ENCODE assay signal across 8 cellular contexts in the genomic region with DNA sequence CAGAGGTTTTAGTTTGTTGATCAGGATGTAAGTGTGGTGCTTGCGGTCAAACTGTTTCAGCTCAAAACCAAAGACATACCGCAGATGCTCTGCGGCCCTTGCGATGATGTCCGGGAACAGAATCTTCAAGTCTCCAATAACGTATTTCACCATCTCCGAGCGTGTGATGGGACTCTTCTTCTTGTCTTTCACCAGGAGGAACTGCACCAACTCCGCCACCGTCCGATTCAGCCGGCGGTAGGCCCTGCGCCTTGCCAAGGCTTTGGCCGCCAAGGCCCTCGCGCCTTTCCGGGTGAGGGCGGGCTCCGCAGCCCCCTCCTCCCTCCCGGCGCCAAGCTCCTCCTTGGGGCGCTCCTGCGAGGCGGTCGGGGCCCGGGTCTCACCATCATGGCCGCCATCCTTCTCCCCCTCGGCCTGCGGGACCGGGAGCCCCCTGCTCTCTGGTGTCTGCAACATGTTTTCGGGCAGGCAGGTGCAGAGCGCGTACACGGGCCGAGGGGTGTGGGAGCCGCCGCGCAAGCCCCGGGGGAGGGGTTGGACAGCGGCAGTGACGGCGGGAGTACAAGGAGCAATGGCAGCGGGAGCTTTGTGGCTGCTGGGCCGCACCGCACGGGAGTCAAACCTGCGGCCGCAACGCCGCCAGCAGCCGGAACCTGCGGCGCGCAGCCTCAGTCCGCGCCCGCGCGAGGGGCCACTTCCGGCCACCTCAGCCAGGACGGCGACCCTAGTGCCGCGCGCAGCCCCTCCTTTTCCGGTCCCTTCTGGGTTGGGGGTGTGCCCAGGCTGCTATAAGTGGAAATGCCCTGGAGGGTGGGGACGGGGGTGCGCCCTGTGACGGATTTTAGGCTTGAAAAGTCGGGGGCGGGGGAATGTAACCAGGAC. TPM values are rescaled to one million over a fixed set of nuclear protein-coding genes. Genes with fewer than 3 reads are reported as not detected.
DNase-seq lines count a peak whose midpoint lies in the region; ATAC-seq, FAIRE-seq and TF ChIP-seq lines count a peak whose summit lies in the region.

A gene with protein sequence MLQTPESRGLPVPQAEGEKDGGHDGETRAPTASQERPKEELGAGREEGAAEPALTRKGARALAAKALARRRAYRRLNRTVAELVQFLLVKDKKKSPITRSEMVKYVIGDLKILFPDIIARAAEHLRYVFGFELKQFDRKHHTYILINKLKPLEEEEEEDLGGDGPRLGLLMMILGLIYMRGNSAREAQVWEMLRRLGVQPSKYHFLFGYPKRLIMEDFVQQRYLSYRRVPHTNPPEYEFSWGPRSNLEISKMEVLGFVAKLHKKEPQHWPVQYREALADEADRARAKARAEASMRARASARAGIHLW (minus strand): TSS at position 699 of the 882 bp plus-strand sequence. CDS start 243 bp downstream, at position 456.

- DNase-seq in GM12892 (ENCODE audit: insufficient read length), result peak; percentile 71
- DNase-seq in NCI-H146 (lab: John Stamatoyannopoulos, UW), result peak; percentile 97
- DNase-seq in T follicular helper cell (ENCODE audit: low read depth), result peak; percentile 36
- peak; percentile 69 to 87 (median 80) for DNase-seq in adrenal gland
- peak; percentile 85 to 86 for DNase-seq in heart right ventricle
- peak; percentile 52 for DNase-seq in pons (ENCODE audit: low spot score)
- peak; percentile 82 to 95 for DNase-seq in upper lobe of left lung

- peaks cover 8 to 23% of the 10 kb centered on the region in 2 donors for H3K4me1 ChIP-seq in adrenal gland (replicated peaks in 1 of 2)
- H3K4me1 ChIP-seq in heart right ventricle, result peaks cover 5 to 58% (median 30%) of the 10 kb centered on the region in 9 donors
- H3K4me1 ChIP-seq in upper lobe of left lung, result peaks cover 20 to 30% (median 26%) of the 10 kb centered on the region in 4 donors

- H3K27me3 ChIP-seq in adrenal gland (no peaks in the 10 kb centered on the region), heart right ventricle (no peaks in the 10 kb centered on the region), upper lobe of left lung (no peaks in the 10 kb centered on the region)

- TF ChIP-seq EP300 in upper lobe of left lung (IDR thresholded peaks at IDR 0.05), result no peak

- H3K4me3 ChIP-seq in adrenal gland (peak within 1 kb of the TSS; percentile 26 to 86 (median 79)), heart right ventricle (peak within 1 kb of the TSS; percentile 66 to 97 (median 86)), upper lobe of left lung (peak within 1 kb of the TSS; percentile 51 to 92 (median 71))

- peak in 2 of 6 experiments; percentile 10 to 17 for TF ChIP-seq CTCF in adrenal gland (IDR thresholded peaks at IDR 0.05)
- no peak for TF ChIP-seq CTCF in heart right ventricle (IDR thresholded peaks at IDR 0.05)
- peak in 2 of 6 experiments; percentile 7 to 34 for TF ChIP-seq CTCF in upper lobe of left lung (IDR thresholded peaks at IDR 0.05)

- ATAC-seq in HG02852 (IDR thresholded peaks at IDR 0.05; ENCODE audit: unreplicated experiment), result peak; percentile 82
- ATAC-seq in heart right ventricle, result peak; percentile 92 to 98 (median 94)
- ATAC-seq in upper lobe of left lung (ENCODE audit: low FRiP score in 2 of 2), result peak; percentile 93 to 94

- TF ChIP-seq POLR2A in GM12892 (IDR thresholded peaks at IDR 0.05; ENCODE audit: low read depth, low read length) (peak; percentile 67; the same call in 1 of the 2 replicates), adrenal gland (IDR thresholded peaks at IDR 0.05) (peak; percentile 66 to 75), upper lobe of left lung (IDR thresholded peaks at IDR 0.05) (peak in 2 of 4 donors; percentile 79 to 85)

- FAIRE-seq in GM12892 (lab: Jason Lieb, UNC), result peak; percentile 81

- peaks cover 0 to 3% of the 10 kb centered on the region in 2 donors for H3K36me3 ChIP-seq in adrenal gland (replicated peaks in 1 of 2)
- peaks cover 0 to 14% (median 0%) of the 10 kb centered on the region in 9 donors for H3K36me3 ChIP-seq in heart right ventricle
- no peaks in the 10 kb centered on the region for H3K36me3 ChIP-seq in upper lobe of left lung

- intact Hi-C loops in adrenal gland (cut with DNase I) (no loop called here), heart right ventricle (cut with DNase I) (loop anchor here in 4 of 10 donors (5.0 to 10.0 kb wide), 3 partner anchors 129 to 347 kb away; a partner anchor contains a TSS)

- 0 to 2% (median 0%) methylated on average over 16 to 72 of the region's 72 CpGs for WGBS in adrenal gland, 4 donors
- WGBS in heart right ventricle, 2 donors, result 0 to 1% methylated on average over 71 to 72 of the region's 72 CpGs
- 0 to 3% methylated on average over 13 to 60 of the region's 72 CpGs for whole genome bisulfite sequencing in upper lobe of left lung, 2 donors

- peak within 1 kb of the TSS; percentile 47 to 93 (median 92) for H3K27ac ChIP-seq in adrenal gland
- peak within 1 kb of the TSS; percentile 85 to 98 (median 94) for H3K27ac ChIP-seq in heart right ventricle
- H3K27ac ChIP-seq in upper lobe of left lung, result peak within 1 kb of the TSS; percentile 94 to 97 (median 95)

- H3K9me3 ChIP-seq in adrenal gland (replicated peaks in 1 of 3) (no peaks in the 10 kb centered on the region), heart right ventricle (no peaks in the 10 kb centered on the region), upper lobe of left lung (no peaks in the 10 kb centered on the region)

RNA-seq across cellular contexts. Expression of the gene that starts here (rescaled TPM):
- 17.8 TPM for polyA plus RNA-seq in GM12892 (2012; ENCODE audit: missing spikeins)
- total RNA-seq in adrenal gland, result 10 to 100 TPM; 23.7 to 69.1 (median 36.3) TPM
- 10 to 100 TPM; 22.1 to 40.5 (median 24.2) TPM for polyA plus RNA-seq in adrenal gland
- total RNA-seq in heart right ventricle, result 10 to 100 TPM; 26.7 to 33.9 (median 30.5) TPM
- polyA plus RNA-seq in heart right ventricle, result 10 to 100 TPM; 20.1 to 32.6 TPM
- 10 to 100 TPM; 13.6 to 52.4 (median 35.7) TPM for total RNA-seq in upper lobe of left lung

Comparison
In these comparisons a context has a peak if more than half of its experiments do, and no peak if none do; other contexts are left out.
1. Peak in every context shown above with its lines: DNase-seq, ATAC-seq, H3K4me3 ChIP-seq and H3K27ac ChIP-seq.
2. DNase-seq: peak in every context shown above with its lines; median percentile 97 in NCI-H146; 88 in upper lobe of left lung; 86 in heart right ventricle; 80 in adrenal gland; 71 in GM12892; 52 in pons; 36 in T follicular helper cell.